ENCODE assay signal across 8 cellular contexts in genomic region chr1:204941415-204942338, GRCh38.
DNase-seq lines count a peak whose midpoint lies in the region; ATAC-seq lines count a peak whose summit lies in the region.

No MANE protein-coding gene starts in this region.

- H3K9me3 ChIP-seq in T-helper 17 cell (ENCODE audit: control insufficient read depth, low read length, poor library complexity, severe bottlenecking), result no peaks in the 10 kb centered on the region

- no peak overlapping the region for H3K27ac Mint-ChIP-seq in T-helper 17 cell

- H3K4me3 Mint-ChIP-seq in T-helper 17 cell, result no peak overlapping the region

- DNase-seq in activated CD8-positive, alpha-beta memory T cell treated with anti-CD3 and anti-CD28 coated beads for 24 hours, result peak; percentile 75
- no peak for DNase-seq in activated CD8-positive, alpha-beta memory T cell treated with anti-CD3 and anti-CD28 coated beads, Interleukin-2, amount 50 U/mL, for 4 hours
- DNase-seq in NCI-H1417 (lab: John Stamatoyannopoulos, UW) (peak; percentile 54 to 91 (median 85)), T-helper 17 cell (peak in 1 of 3 donors; percentile 22), cerebellum (ENCODE audit: low spot score) (peak; percentile 78), kidney tubule cell (ENCODE audit: low spot score) (peak; percentile 65)
- peak; percentile 37 to 46 (median 38) for DNase-seq in stimulated activated CD4-positive, alpha-beta T cell treated with anti-CD3 and anti-CD28 coated beads, TNF-alpha, amount 100 ng/mL, for 48 hours (ENCODE audit: low read depth in 3 of 3)

- peaks cover 35% of the 10 kb centered on the region for H3K27me3 Mint-ChIP-seq in T-helper 17 cell

- ATAC-seq in T-helper 17 cell (peak; percentile 42), HG03159 (IDR thresholded peaks at IDR 0.05; ENCODE audit: unreplicated experiment) (no peak)

- H3K36me3 Mint-ChIP-seq in T-helper 17 cell (ENCODE audit: low read depth), result no peaks in the 10 kb centered on the region

- peaks cover 6% of the 10 kb centered on the region for H3K4me1 Mint-ChIP-seq in T-helper 17 cell
